Comparison of ENCODE assay signal across 8 cellular contexts in genomic region chr16:23863511-23864422, GRCh38.
A peak's percentile ranks its signal among the peaks of the same experiment; 100 is the strongest.
DNase-seq lines count a peak whose midpoint lies in the region; ATAC-seq and TF ChIP-seq lines count a peak whose summit lies in the region.

No MANE protein-coding gene starts in this region.

- H3K27ac ChIP-seq in neutrophil = peak overlapping the region; percentile 92

- peaks cover 69% of the 10 kb centered on the region for H3K4me1 Mint-ChIP-seq in T-helper 2 cell treated with Interferon-gamma antibody and Interleukin-4, amounts not matched to agents 5 μg/mL and 100 μg/mL, for 36 hours (ENCODE audit: low read depth)

- peak; percentile 66 for ATAC-seq in HG03097 (IDR thresholded peaks at IDR 0.05; ENCODE audit: low FRiP score, unreplicated experiment)

- peaks cover 6% of the 10 kb centered on the region for H3K36me3 Mint-ChIP-seq in T-helper 2 cell treated with Interferon-gamma antibody and Interleukin-4, amounts not matched to agents 5 μg/mL and 100 μg/mL, for 36 hours (ENCODE audit: low read depth)

- H3K36me3 ChIP-seq in neutrophil = no peaks in the 10 kb centered on the region

- peak overlapping the region; percentile 45 to 50 for H3K4me3 ChIP-seq in neutrophil (ENCODE audit: low read depth in 1 of 2, low read length in 1 of 2)

- no peaks in the 10 kb centered on the region for H3K27me3 Mint-ChIP-seq in T-helper 2 cell treated with Interferon-gamma antibody and Interleukin-4, amounts not matched to agents 5 μg/mL and 100 μg/mL, for 36 hours (ENCODE audit: low read depth)

- H3K4me1 ChIP-seq in neutrophil (ENCODE audit: control insufficient read depth in 1 of 2, insufficient read depth in 1 of 2, low read depth in 1 of 2, low read length in 1 of 2) = peaks cover 96 to 99% of the 10 kb centered on the region in 2 experiments

- no peak for TF ChIP-seq CTCF in neutrophil (IDR thresholded peaks at IDR 0.05)

- no peaks in the 10 kb centered on the region for H3K9me3 Mint-ChIP-seq in T-helper 2 cell treated with Interferon-gamma antibody and Interleukin-4, amounts not matched to agents 5 μg/mL and 100 μg/mL, for 36 hours

- DNase-seq in stimulated activated CD4-positive, alpha-beta T cell treated with anti-CD3 and anti-CD28 coated beads, Interleukin-15, amount 100 ng/mL, for 24 hours = peak; percentile 28
- no peak for DNase-seq in stimulated activated CD4-positive, alpha-beta T cell treated with anti-CD3 and anti-CD28 coated beads, Interleukin-12 subunit alpha, Interleukin-12 subunit beta, amount 100 ng/mL, for 4 hours
- DNase-seq in T-helper 2 cell treated with Interferon-gamma antibody and Interleukin-4, amounts not matched to agents 5 μg/mL and 100 μg/mL, for 36 hours (ENCODE audit: low spot score) = peak; percentile 27
- no peak for DNase-seq in COR-L47 (lab: John Stamatoyannopoulos, UW)
- no peak for DNase-seq in stimulated activated CD4-positive, alpha-beta T cell treated with anti-CD3 and anti-CD28 coated beads, Interleukin-1b, Interleukin-23, amount 100 ng/mL, for 48 hours
- no peak for DNase-seq in GM03348 (ENCODE audit: low spot score)

- peak overlapping the region; percentile 95 for H3K27ac Mint-ChIP-seq in T-helper 2 cell treated with Interferon-gamma antibody and Interleukin-4, amounts not matched to agents 5 μg/mL and 100 μg/mL, for 36 hours

- peak overlapping the region; percentile 92 for H3K4me3 Mint-ChIP-seq in T-helper 2 cell treated with Interferon-gamma antibody and Interleukin-4, amounts not matched to agents 5 μg/mL and 100 μg/mL, for 36 hours

- no peaks in the 10 kb centered on the region for H3K27me3 ChIP-seq in neutrophil

- H3K9me3 ChIP-seq in neutrophil = no peaks in the 10 kb centered on the region

Comparison
In these comparisons a context has a peak if more than half of its experiments do, and no peak if none do; other contexts are left out.
1. DNase-seq: peak in stimulated activated CD4-positive, alpha-beta T cell treated with anti-CD3 and anti-CD28 coated beads, Interleukin-15, amount 100 ng/mL, for 24 hours (single experiment) and T-helper 2 cell treated with Interferon-gamma antibody and Interleukin-4, amounts not matched to agents 5 μg/mL and 100 μg/mL, for 36 hours (single experiment); none in stimulated activated CD4-positive, alpha-beta T cell treated with anti-CD3 and anti-CD28 coated beads, Interleukin-12 subunit alpha, Interleukin-12 subunit beta, amount 100 ng/mL, for 4 hours (single experiment), COR-L47 (single experiment), stimulated activated CD4-positive, alpha-beta T cell treated with anti-CD3 and anti-CD28 coated beads, Interleukin-1b, Interleukin-23, amount 100 ng/mL, for 48 hours (single experiment) and GM03348 (single experiment).